In the genomic region with DNA sequence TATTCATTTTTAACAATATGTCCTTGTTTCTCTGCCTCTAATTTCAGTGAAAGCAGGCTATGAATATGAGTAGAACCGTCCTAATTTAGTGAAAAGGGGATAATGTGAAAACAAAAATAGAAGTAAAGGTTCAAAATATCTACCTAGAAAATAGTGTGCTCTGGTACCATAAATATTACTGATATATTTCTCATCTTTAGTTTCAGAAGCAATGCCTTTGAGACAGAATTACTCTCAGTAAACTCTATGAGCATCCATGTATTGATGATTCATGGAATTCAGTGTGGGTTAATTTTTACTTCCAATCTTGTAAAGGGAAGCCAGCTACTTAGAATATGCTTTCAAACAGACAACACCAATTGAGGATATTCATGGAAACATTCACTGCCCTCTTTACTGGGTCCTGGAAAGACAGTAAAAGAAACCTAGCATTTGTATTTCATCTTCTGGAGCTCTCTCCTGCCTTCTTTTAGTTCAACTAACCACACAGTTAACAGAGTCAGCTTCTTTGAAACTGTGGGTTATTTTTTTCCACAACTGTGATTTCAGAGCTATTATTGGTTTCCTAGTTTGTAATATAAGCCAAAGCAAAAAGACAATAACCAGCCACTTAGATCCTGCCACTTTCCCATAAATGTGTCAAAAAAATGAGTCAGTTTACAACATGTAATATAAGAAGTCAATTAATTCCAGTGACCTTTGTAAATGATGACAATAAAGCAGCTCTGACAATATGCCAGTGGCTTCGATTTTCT, we compare ENCODE assay signal across 8 cellular contexts. TPM values are rescaled to one million over a fixed set of nuclear protein-coding genes. Genes with fewer than 3 reads are reported as not detected.
DNase-seq lines count a peak whose midpoint lies in the region; ATAC-seq and TF ChIP-seq lines count a peak whose summit lies in the region.

No MANE protein-coding gene starts in this region.

- H3K36me3 ChIP-seq in neural progenitor cell (no peaks in the 10 kb centered on the region), sigmoid colon (no peaks in the 10 kb centered on the region)

- H3K9me3 ChIP-seq in neural progenitor cell (ENCODE audit: low read depth): no peaks in the 10 kb centered on the region
- H3K9me3 ChIP-seq in sigmoid colon: no peaks in the 10 kb centered on the region

- H3K79me2 ChIP-seq in neural progenitor cell (ENCODE audit: low read depth): no peaks in the 10 kb centered on the region

- no peak overlapping the region for H3K27ac ChIP-seq in neural progenitor cell
- no peak overlapping the region for H3K27ac ChIP-seq in sigmoid colon

- H3K4me3 ChIP-seq in WI38 (ENCODE audit: low read depth, low read length) (peak overlapping the region; percentile 66), neural progenitor cell (peak overlapping the region; percentile 28), sigmoid colon (no peak overlapping the region)

- peak overlapping the region; percentile 87 for H3K4me3 Mint-ChIP-seq in neural progenitor cell
- H3K4me3 Mint-ChIP-seq in chondrocyte (ENCODE audit: unreplicated experiment): no peak overlapping the region

- DNase-seq in neural progenitor cell (ENCODE audit: low spot score) (no peak), left colon (no peak), chondrocyte (ENCODE audit: low spot score) (no peak), sigmoid colon (no peak)

- ATAC-seq in GM19324 (IDR thresholded peaks at IDR 0.05; ENCODE audit: low FRiP score, unreplicated experiment): peak; percentile 51
- ATAC-seq in HG02884 (IDR thresholded peaks at IDR 0.05; ENCODE audit: unreplicated experiment): peak; percentile 64
- no peak for ATAC-seq in left colon
- no peak for ATAC-seq in GM18517 (IDR thresholded peaks at IDR 0.05; ENCODE audit: unreplicated experiment)

- H3K27me3 Mint-ChIP-seq in neural progenitor cell (ENCODE audit: insufficient read depth, low read depth) (no peaks in the 10 kb centered on the region), chondrocyte (ENCODE audit: low read depth) (no peaks in the 10 kb centered on the region)

- H3K27ac Mint-ChIP-seq in neural progenitor cell (peak overlapping the region; percentile 65), chondrocyte (ENCODE audit: unreplicated experiment) (no peak overlapping the region)

- no peaks in the 10 kb centered on the region for H4K20me1 ChIP-seq in neural progenitor cell (ENCODE audit: low read depth)

- H3K36me3 Mint-ChIP-seq in neural progenitor cell (no peaks in the 10 kb centered on the region), chondrocyte (ENCODE audit: low read depth) (no peaks in the 10 kb centered on the region)

- H2AFZ ChIP-seq in neural progenitor cell (replicated peaks): no peak overlapping the region

- no peaks in the 10 kb centered on the region for H3K27me3 ChIP-seq in neural progenitor cell
- no peaks in the 10 kb centered on the region for H3K27me3 ChIP-seq in sigmoid colon

- H3K4me2 ChIP-seq in neural progenitor cell: peak overlapping the region; percentile 80

- TF ChIP-seq EP300 in sigmoid colon (IDR thresholded peaks at IDR 0.05): no peak

- H3K4me1 Mint-ChIP-seq in neural progenitor cell (peaks cover 56% of the 10 kb centered on the region), chondrocyte (ENCODE audit: low read depth) (peaks cover 22% of the 10 kb centered on the region)

- H3K4me1 ChIP-seq in neural progenitor cell: peaks cover 71% of the 10 kb centered on the region
- H3K4me1 ChIP-seq in sigmoid colon: peaks cover 0 to 26% (median 23%) of the 10 kb centered on the region in 4 donors

- no peak for TF ChIP-seq POLR2A in sigmoid colon (IDR thresholded peaks at IDR 0.05)

- WGBS in sigmoid colon, 2 donors: 43 to 53% methylated on average over 2 of the region's 2 CpGs

- no peak for TF ChIP-seq CTCF in WI38 (IDR thresholded peaks at IDR 0.05; ENCODE audit: low read depth, low read length)
- no peak for TF ChIP-seq CTCF in neural progenitor cell (IDR thresholded peaks at IDR 0.05)
- no peak for TF ChIP-seq CTCF in chondrocyte (IDR thresholded peaks at IDR 0.05)
- TF ChIP-seq CTCF in sigmoid colon (IDR thresholded peaks at IDR 0.05): no peak

- no peaks in the 10 kb centered on the region for H3K9me3 Mint-ChIP-seq in neural progenitor cell
- H3K9me3 Mint-ChIP-seq in chondrocyte (ENCODE audit: low read depth): no peaks in the 10 kb centered on the region

- no peak overlapping the region for H3K9ac ChIP-seq in neural progenitor cell

- intact Hi-C loops in left colon (cut with DNase I, micrococcal nuclease) (loop anchor here in 1 of 2 donors (10.0 kb wide), 2 partner anchors 392 to 642 kb away; no protein-coding TSS in a partner anchor), sigmoid colon (cut with DNase I) (loop anchor here (5.0 to 10.0 kb wide), 2 partner anchors 395 to 642 kb away; no protein-coding TSS in a partner anchor)

- peaks cover 24% of the 10 kb centered on the region for H3F3A ChIP-seq in neural progenitor cell (ENCODE audit: low read depth)

RNA-seq across cellular contexts. Expression of a gene that starts 1.7 kb away (rescaled TPM):
- 1.7 and 2.4 TPM in 2 replicates for total RNA-seq in neural progenitor cell (ENCODE audit: low replicate concordance)
- total RNA-seq in left colon: under 1 TPM; 0.09 to 0.20 TPM
- total RNA-seq in chondrocyte: 0.65 to 1.3 TPM (median 0.74 TPM) in 3 replicates
- 1 to 10 TPM in 2 of 4 donors, under 1 TPM in 2; 0.41 to 3.3 (median 0.78) TPM for total RNA-seq in sigmoid colon
- under 1 TPM in 1 of 3 donors, not detected in 2; 0.76 TPM for polyA plus RNA-seq in sigmoid colon

Comparison
In these comparisons a context has a peak if more than half of its experiments do, and no peak if none do; other contexts are left out.
1. ATAC-seq: peak in GM19324 (single experiment) and HG02884 (single experiment); none in left colon (single experiment) and GM18517 (single experiment).
2. H3K4me3 ChIP-seq: peak in WI38 (single experiment) and neural progenitor cell (single experiment); none in sigmoid colon (0 of 4).